1 cellular context compared by ENCODE assay signal in genomic region chr1:203360772-203361171, GRCh38.
TF ChIP-seq lines count a peak whose summit lies in the region.

No MANE protein-coding gene starts in this region.

TF ChIP-seq in SK-N-SH, 30 proteins besides CTCF, POLR2A, EP300 and RAD21 (continued from another document):
- no peak for TF ChIP-seq SIN3A (IDR thresholded peaks at IDR 0.05; ENCODE audit: borderline replicate concordance, low read depth, low read length)
- no peak for TF ChIP-seq FOXM1 (IDR thresholded peaks at IDR 0.05; ENCODE audit: low read depth)
- TF ChIP-seq TAF1 (IDR thresholded peaks at IDR 0.05; ENCODE audit: borderline replicate concordance, low read depth, low read length): no peak
- TF ChIP-seq REST (IDR thresholded peaks at IDR 0.05; ENCODE audit: low read depth, low read length): no peak
- TF ChIP-seq ZBTB33 (IDR thresholded peaks at IDR 0.05; ENCODE audit: borderline replicate concordance, low read depth): no peak
TF ChIP-seq in SK-N-SH: peak in this region for 4.
